In the genomic region with DNA sequence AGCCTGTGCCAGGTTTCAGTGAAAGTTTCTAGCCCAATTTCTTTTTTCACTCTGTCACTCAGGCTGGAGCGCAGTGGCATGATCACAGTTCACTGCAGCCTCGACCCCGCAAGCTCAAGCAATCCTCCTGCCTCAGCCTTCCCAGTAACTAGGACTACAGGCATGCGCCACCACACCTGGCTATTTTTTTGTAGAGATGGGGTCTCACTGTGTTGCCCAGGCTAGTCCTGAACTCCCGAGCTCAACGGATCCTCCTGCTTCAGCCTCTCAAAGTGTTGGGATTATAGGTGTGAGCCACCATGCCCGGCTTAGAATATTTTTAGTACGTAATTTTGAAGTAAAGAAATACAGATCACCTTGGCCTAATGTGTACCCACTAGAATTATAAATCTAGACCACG, we compare ENCODE assay signal across 21 cellular contexts.
DNase-seq lines count a peak whose midpoint lies in the region; ATAC-seq, FAIRE-seq and TF ChIP-seq lines count a peak whose summit lies in the region.
"Had no signal": no experiment of that assay in that cellular context is flagged by ENCODE, and none has a peak within 500 bp of the region (broad histone marks: within the 10 kb centered on the region; RNA-seq: fewer than 3 reads in every experiment).

No MANE protein-coding gene starts in this region.

- no peak overlapping the region for H3K4me3 ChIP-seq in HepG2 (replicated peaks in 1 of 3; ENCODE audit: insufficient read depth in 1 of 3, low read depth in 2 of 3, low read length in 3 of 3)
- no peak overlapping the region for H3K4me3 ChIP-seq in right lobe of liver
- no peak overlapping the region for H3K4me3 ChIP-seq in trophoblast cell (ENCODE audit: low read depth, low read length)
- H3K4me3 ChIP-seq: BLaER1 had no signal

- peak overlapping the region; percentile 14 for H3K18ac ChIP-seq in trophoblast cell (ENCODE audit: low read length)

- H3K9me3 Mint-ChIP-seq in WTC11 = no peaks in the 10 kb centered on the region
- H3K9me3 Mint-ChIP-seq: CD14-positive monocyte; CD4-positive, alpha-beta memory T cell; CD4-positive, CD25-positive, alpha-beta regulatory T cell; CD8-positive, alpha-beta memory T cell had no signal

- H2BK12ac ChIP-seq in trophoblast cell (ENCODE audit: low read length) = no peak overlapping the region

- H2AFZ ChIP-seq in HepG2 (ENCODE audit: low read length) (no peak overlapping the region), trophoblast cell (ENCODE audit: insufficient read depth, low read length, poor library complexity) (no peak overlapping the region)

- H3K4me3 Mint-ChIP-seq in WTC11 = no peak overlapping the region
- H3K4me3 Mint-ChIP-seq: CD14-positive monocyte; CD4-positive, CD25-positive, alpha-beta regulatory T cell; CD8-positive, alpha-beta memory T cell had no signal

- CTCF ChIA-PET in HepG2 (lab: Yijun Ruan, JAX; ENCODE audit: low intra/inter-chr PET ratio, low total read pairs) (no interaction called here), WTC11 (lab: Charles Lee) (no interaction called here)

- H2AK5ac ChIP-seq in trophoblast cell (ENCODE audit: low read length) = no peak overlapping the region

- H2BK120ac ChIP-seq in trophoblast cell (ENCODE audit: insufficient read depth, low read length, poor library complexity) = no peak overlapping the region

- H4K12ac ChIP-seq in trophoblast cell (ENCODE audit: low read depth, low read length) = no peak overlapping the region

- FAIRE-seq in HepG2 (lab: Jason Lieb, UNC) = no peak
- FAIRE-seq: GM12891 had no signal

- DNase-seq in HepG2 (ENCODE audit: low spot score) = no peak
- no peak for DNase-seq in right lobe of liver
- no peak for DNase-seq in WTC11 (ENCODE audit: low spot score)
- DNase-seq in trophoblast cell = no peak
- DNase-seq in DMS53 (lab: John Stamatoyannopoulos, UW) = no peak
- DNase-seq: 8988T; ACHN; BE2C; C1 segment of cervical spinal cord; CD4-positive, alpha-beta memory T cell; CD4-positive, CD25-positive, alpha-beta regulatory T cell; CD8-positive, alpha-beta memory T cell; COR-L47; DMS 273 treated with DMSO at 0.1 percent for 48 hours; DMS153; DMS79 treated with DMSO at 0.1 percent for 48 hours; GF-D8 had no signal

- H3K27ac ChIP-seq in HepG2 (ENCODE audit: extremely low read length, insufficient read depth, low read length) = no peak overlapping the region
- no peak overlapping the region for H3K27ac ChIP-seq in right lobe of liver
- no peak overlapping the region for H3K27ac ChIP-seq in trophoblast cell (ENCODE audit: low read depth, low read length)
- H3K27ac ChIP-seq: BLaER1 had no signal

- 99% methylated on average over 9 of the region's 9 CpGs for WGBS in HepG2 (ENCODE audit: low lambda C conversion rate)
- WGBS in right lobe of liver (ENCODE audit: insufficient coverage, low coverage, low lambda C conversion rate, missing lambda C conversion rate) = 92% methylated on average over 9 of the region's 9 CpGs
- no CpG with 5 or more reads among the region's 9 CpGs for WGBS in trophoblast cell (ENCODE audit: extremely low coverage, insufficient coverage, insufficient read length)

- H3K36me3 ChIP-seq in HepG2 (replicated peaks in 1 of 2; ENCODE audit: control insufficient read depth in 1 of 2, insufficient read depth in 2 of 2, low read length in 2 of 2) = peaks cover 10 to 47% of the 10 kb centered on the region in 2 experiments
- peaks cover 0 to 13% (median 3%) of the 10 kb centered on the region in 4 donors for H3K36me3 ChIP-seq in right lobe of liver
- peaks cover 8% of the 10 kb centered on the region in 2 experiments for H3K36me3 ChIP-seq in trophoblast cell (ENCODE audit: control insufficient read depth in 1 of 2, insufficient read depth in 2 of 2, low read length in 2 of 2)
- H3K36me3 ChIP-seq: BE2C had no signal

- no peaks in the 10 kb centered on the region for H3K27me3 Mint-ChIP-seq in WTC11 (ENCODE audit: low read depth)
- H3K27me3 Mint-ChIP-seq: CD4-positive, alpha-beta memory T cell; CD4-positive, CD25-positive, alpha-beta regulatory T cell; CD8-positive, alpha-beta memory T cell had no signal

- BruUV-seq in HepG2 (replicated peaks; lab: Mats Ljungman, UMichigan) = no TSS peak

- H3K23ac ChIP-seq in trophoblast cell (ENCODE audit: low read length) = no peak overlapping the region

- H4K8ac ChIP-seq in trophoblast cell (ENCODE audit: low read depth, low read length) = peak overlapping the region; percentile 5

- no peak for TF ChIP-seq CTCF in HepG2 (CRISPR knock-in tag; IDR thresholded peaks at IDR 0.05)
- no peak for TF ChIP-seq CTCF in right lobe of liver (IDR thresholded peaks at IDR 0.05)
- no peak for TF ChIP-seq CTCF in WTC11 (IDR thresholded peaks at IDR 0.05)

- H3K36me3 Mint-ChIP-seq in WTC11 = peaks cover 23% of the 10 kb centered on the region

- H3K4me1 ChIP-seq in HepG2 (ENCODE audit: insufficient read depth, low read length) = no peaks in the 10 kb centered on the region
- no peaks in the 10 kb centered on the region for H3K4me1 ChIP-seq in right lobe of liver
- H3K4me1 ChIP-seq in trophoblast cell (ENCODE audit: control insufficient read depth in 1 of 2, insufficient read depth in 2 of 2, low read length in 2 of 2) = no peaks in the 10 kb centered on the region
- H3K4me1 ChIP-seq: BE2C, BLaER1 had no signal

- no peaks in the 10 kb centered on the region for H4K20me1 ChIP-seq in HepG2 (ENCODE audit: insufficient read depth, low read length)

- H2BK5ac ChIP-seq in trophoblast cell (ENCODE audit: low read depth, low read length, poor library complexity) = no peak overlapping the region

- H3K4me1 Mint-ChIP-seq in WTC11 = peaks cover 2% of the 10 kb centered on the region; the same call in 1 of the 2 replicates
- H3K4me1 Mint-ChIP-seq: CD14-positive monocyte had no signal

- TF ChIP-seq POLR2A in HepG2 (IDR thresholded peaks at IDR 0.05; ENCODE audit: insufficient read depth in 1 of 2, low read depth in 2 of 2, low read length in 2 of 2) = no peak
- TF ChIP-seq POLR2A in right lobe of liver (IDR thresholded peaks at IDR 0.05) = no peak

- H3K14ac ChIP-seq in trophoblast cell (ENCODE audit: low read length) = no peak overlapping the region

- intact Hi-C loops in HepG2 (cut with micrococcal nuclease; ENCODE audit: unreplicated experiment) = no loop called here
- intact Hi-C loops in right lobe of liver (cut with DNase I) = no loop called here

- no peak overlapping the region for H3K4ac ChIP-seq in trophoblast cell (ENCODE audit: low read depth, low read length)

- ATAC-seq in HepG2 (no peak), right lobe of liver (no peak), WTC11 (no peak), GM19035 (IDR thresholded peaks at IDR 0.05; ENCODE audit: unreplicated experiment) (no peak)

- in situ Hi-C loops in HepG2 (cut with HindIII; ENCODE audit: extremely low pct_ligation_motif_present, low pct_unique_long_range_greater_than_20kb) = no loop called here

- POLR2A ChIA-PET in HepG2 (lab: Yijun Ruan, JAX) (no interaction called here), WTC11 (lab: Charles Lee) (no interaction called here)

- H3K9ac ChIP-seq in HepG2 (ENCODE audit: insufficient read depth, low read depth, low read length) (no peak overlapping the region), trophoblast cell (ENCODE audit: low read length) (no peak overlapping the region)
- H3K9ac ChIP-seq: BLaER1 had no signal

- H3K27ac Mint-ChIP-seq in WTC11 = peak overlapping the region; percentile 23; the same call in 1 of the 2 replicates
- H3K27ac Mint-ChIP-seq: CD4-positive, CD25-positive, alpha-beta regulatory T cell had no signal

- no peak overlapping the region for H4K91ac ChIP-seq in trophoblast cell (ENCODE audit: low read depth, low read length)

- H3K27me3 ChIP-seq in HepG2 (ENCODE audit: control insufficient read depth in 1 of 2, insufficient read depth in 2 of 2, low read length in 2 of 2) (no peaks in the 10 kb centered on the region), right lobe of liver (no peaks in the 10 kb centered on the region), trophoblast cell (ENCODE audit: insufficient read depth, low read length) (no peaks in the 10 kb centered on the region)
- H3K27me3 ChIP-seq: BE2C, BLaER1 had no signal

- no peaks in the 10 kb centered on the region for H3K79me1 ChIP-seq in trophoblast cell (ENCODE audit: low read length)

- TF ChIP-seq EP300 in HepG2 (IDR thresholded peaks at IDR 0.05; ENCODE audit: low read depth in 2 of 2, low read length in 2 of 2) = no peak
- TF ChIP-seq EP300 in HepG2 (CRISPR knock-in tag; IDR thresholded peaks at IDR 0.05; ENCODE audit: borderline replicate concordance) = no peak

- no peak overlapping the region for H3K4me2 ChIP-seq in HepG2 (ENCODE audit: low read depth, low read length)
- H3K4me2 ChIP-seq in trophoblast cell (ENCODE audit: low read length) = no peak overlapping the region
- H3K4me2 ChIP-seq: BLaER1 had no signal

- TF ChIP-seq RAD21 in HepG2 (CRISPR knock-in tag; IDR thresholded peaks at IDR 0.05) = no peak

- H3K79me2 ChIP-seq in HepG2 (ENCODE audit: insufficient read depth, low read length) (no peaks in the 10 kb centered on the region), trophoblast cell (ENCODE audit: control insufficient read depth, insufficient read depth, low read length, poor library complexity) (no peaks in the 10 kb centered on the region)

- no peaks in the 10 kb centered on the region for H3K9me3 ChIP-seq in HepG2 (ENCODE audit: low read length)
- H3K9me3 ChIP-seq in right lobe of liver = no peaks in the 10 kb centered on the region
- no peaks in the 10 kb centered on the region for H3K9me3 ChIP-seq in trophoblast cell (ENCODE audit: insufficient read depth, low read depth, low read length)
- H3K9me3 ChIP-seq: BE2C, BLaER1 had no signal

TF ChIP-seq in HepG2, 621 proteins besides CTCF, POLR2A, EP300 and RAD21:
- TF ChIP-seq HMGA1 (CRISPR knock-in tag; conservative IDR thresholded peaks at IDR 0.05) (no peak), ZNF121 (CRISPR knock-in tag; IDR thresholded peaks at IDR 0.05) (peak; percentile 35; the same call in 1 of the 2 replicates)

TF ChIP-seq in WTC11, 78 proteins besides CTCF, POLR2A, EP300 and RAD21:
- TF ChIP-seq SP1 (CRISPR knock-in tag; conservative IDR thresholded peaks at IDR 0.05) (no peak), ZNF121 (CRISPR knock-in tag; IDR thresholded peaks at IDR 0.05) (peak; percentile 92)
